In the genomic region with DNA sequence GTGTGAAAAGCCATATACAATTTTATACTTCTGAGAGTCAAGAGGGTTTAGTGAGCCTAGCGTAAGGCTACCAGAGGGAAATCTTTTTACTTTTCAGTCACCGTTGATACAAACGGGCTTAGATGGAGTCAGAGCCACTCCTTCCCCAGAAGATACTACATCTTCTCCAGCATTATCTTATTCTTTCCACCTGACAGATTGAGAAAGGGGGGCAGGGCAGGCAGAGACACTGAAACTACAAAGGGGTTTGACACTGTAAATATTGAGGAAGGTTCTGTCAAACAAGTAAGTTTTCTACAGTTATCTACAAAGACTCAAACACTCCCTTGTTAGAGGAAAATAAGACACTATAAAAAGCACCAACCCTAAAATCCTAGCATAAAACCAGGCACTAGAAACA, we compare ENCODE assay signal across 29 cellular contexts.
"Had no signal": no experiment of that assay in that cellular context is flagged by ENCODE, and none has a peak within 500 bp of the region (broad histone marks: within the 10 kb centered on the region; RNA-seq: fewer than 3 reads in every experiment).

No MANE protein-coding gene starts in this region.

- H3K27ac Mint-ChIP-seq: dendritic cell treated with granulocyte-macrophage colony-stimulating factor and Interleukin-4, amounts not matched to agents 40 ng/mL and 50 ng/mL, for 4 days; effector memory CD8-positive, alpha-beta T cell; endodermal cell had no signal

- H3K9me3 ChIP-seq: colonic mucosa, esophagus muscularis mucosa, esophagus squamous epithelium, gastrocnemius medialis, gastroesophageal sphincter, heart left ventricle had no signal

- H3K4me3 Mint-ChIP-seq: dendritic cell treated with granulocyte-macrophage colony-stimulating factor and Interleukin-4, amounts not matched to agents 40 ng/mL and 50 ng/mL, for 4 days; effector memory CD8-positive, alpha-beta T cell; endodermal cell had no signal

- FAIRE-seq: colon, endometrium, endothelial cell of umbilical vein, frontal cortex had no signal

- H3K27ac ChIP-seq: colonic mucosa, coronary artery, dorsolateral prefrontal cortex, epithelial cell of prostate, esophagus muscularis mucosa, esophagus squamous epithelium, foreskin keratinocyte, gastrocnemius medialis, gastroesophageal sphincter, heart left ventricle, heart right ventricle had no signal

- H3K27me3 ChIP-seq: colonic mucosa, esophagus muscularis mucosa, esophagus squamous epithelium, foreskin keratinocyte, gastrocnemius medialis, gastroesophageal sphincter, heart left ventricle, heart right ventricle had no signal

- H3K27me3 Mint-ChIP-seq: dendritic cell treated with granulocyte-macrophage colony-stimulating factor and Interleukin-4, amounts not matched to agents 40 ng/mL and 50 ng/mL, for 4 days; effector memory CD8-positive, alpha-beta T cell had no signal

- H3K4me3 ChIP-seq: colonic mucosa, coronary artery, dorsolateral prefrontal cortex, esophagus muscularis mucosa, esophagus squamous epithelium, gastrocnemius medialis, gastroesophageal sphincter, heart left ventricle, heart right ventricle had no signal

- H3K4me1 ChIP-seq: colonic mucosa, esophagus muscularis mucosa, esophagus squamous epithelium, foreskin keratinocyte, gastrocnemius medialis, gastroesophageal sphincter, heart left ventricle had no signal

- DNase-seq: colonic mucosa; cortex of kidney; dermis blood vessel endothelial cell; dorsolateral prefrontal cortex; effector CD4-positive, alpha-beta T cell; effector CD8-positive, alpha-beta T cell; effector memory CD4-positive, alpha-beta T cell; effector memory CD8-positive, alpha-beta T cell; endodermal cell; erythroblast; esophagus squamous epithelium; foreskin fibroblast; foreskin keratinocyte; foreskin melanocyte; gastrocnemius medialis; glutamatergic neuron; head of caudate nucleus; heart left ventricle; heart right ventricle had no signal

- ATAC-seq: effector memory CD8-positive, alpha-beta T cell; esophagus mucosa; foreskin keratinocyte; gastrocnemius medialis; gastroesophageal sphincter; heart right ventricle had no signal

- H3K36me3 ChIP-seq: colonic mucosa, esophagus muscularis mucosa, esophagus squamous epithelium, gastrocnemius medialis, gastroesophageal sphincter, heart left ventricle, heart right ventricle had no signal
